ENCODE assay signal across 20 cellular contexts in the genomic region with DNA sequence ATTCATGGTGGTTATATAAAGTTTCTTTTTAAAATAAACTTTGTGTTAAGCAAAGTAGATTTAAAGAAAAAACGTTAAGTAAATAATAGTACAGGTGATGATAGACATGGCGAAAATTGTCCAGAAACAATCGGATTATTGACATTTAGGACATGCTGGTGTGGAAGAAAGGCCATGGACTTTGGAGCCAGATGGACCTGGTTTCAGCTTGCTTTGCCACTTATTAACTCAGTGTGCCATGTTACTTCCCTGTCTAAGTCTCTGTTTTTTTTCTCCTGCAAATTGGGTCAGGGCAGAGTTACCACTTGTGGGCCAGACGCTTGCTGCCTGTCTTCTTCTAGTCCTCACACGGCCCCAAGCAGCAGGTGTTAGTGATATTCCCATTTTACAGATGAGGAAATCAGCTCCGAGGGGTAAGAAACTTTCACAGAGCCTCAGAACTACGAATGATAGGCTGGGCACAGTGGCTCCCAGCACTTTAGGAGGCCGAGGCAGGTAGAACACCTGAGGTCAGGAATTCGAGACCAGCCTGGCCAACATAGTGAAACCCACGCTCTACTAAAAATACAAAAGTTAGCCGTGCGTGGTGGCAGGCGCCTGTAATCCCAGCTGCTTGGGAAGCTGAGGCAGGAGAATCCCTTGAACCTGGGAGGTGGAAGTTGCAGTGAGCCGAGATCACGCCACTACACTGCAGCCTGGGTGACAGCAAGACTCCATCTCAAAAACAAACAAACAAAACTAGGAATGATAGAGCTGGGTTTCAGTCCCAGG. TPM values are rescaled to one million over a fixed set of nuclear protein-coding genes. Genes with fewer than 3 reads are reported as not detected.
DNase-seq lines count a peak whose midpoint lies in the region; ATAC-seq, FAIRE-seq and TF ChIP-seq lines count a peak whose summit lies in the region.
"Had no signal": no experiment of that assay in that cellular context is flagged by ENCODE, and none has a peak within 500 bp of the region (broad histone marks: within the 10 kb centered on the region; RNA-seq: fewer than 3 reads in every experiment).

No MANE protein-coding gene starts in this region.

- TF ChIP-seq EP300 in HepG2 (IDR thresholded peaks at IDR 0.05; ENCODE audit: low read depth in 2 of 2, low read length in 2 of 2) (peak; percentile 94 to 97), HepG2 (CRISPR knock-in tag; IDR thresholded peaks at IDR 0.05; ENCODE audit: borderline replicate concordance) (peak; percentile 43; the same call in 1 of the 2 replicates)

- no peak for DNase-seq in activated T-cell treated with anti-CD3 and anti-CD28 coated beads, Interleukin-2, amount 50 U/mL, for 72 hours
- no peak for DNase-seq in activated T-cell treated with anti-CD3 and anti-CD28 coated beads, Interleukin-2, amount 50 U/mL, for 48 hours
- peak; percentile 100 for DNase-seq in HepG2 (ENCODE audit: low spot score)
- no peak for DNase-seq in stimulated activated naive CD8-positive, alpha-beta T cell treated with anti-CD3 and anti-CD28 coated beads, Interleukin-15, amount 100 ng/mL, for 72 hours
- DNase-seq in stimulated activated CD4-positive, alpha-beta T cell treated with anti-CD3 and anti-CD28 coated beads, Interleukin-4, amount 100 ng/mL, for 4 hours = no peak
- no peak for DNase-seq in natural killer cell treated with Interleukin-12 subunit alpha and Interleukin-12 subunit beta and Interleukin-15 and Interleukin-18, amount 100 ng/mL, for 72 hours (ENCODE audit: low spot score)
- DNase-seq: activated CD4-positive, alpha-beta T cell treated with anti-CD3 and anti-CD28 coated beads, Interleukin-2, amount 50 U/mL, for 48 hours; DND-41; erythroblast; H7; NCI-H1092; NCI-H526 treated with DMSO at 0.1 percent for 48 hours; psoas muscle; SK-N-SH had no signal

- peak overlapping the region; percentile 78 for H3K4me2 ChIP-seq in HepG2 (ENCODE audit: low read depth, low read length)
- H3K4me2 ChIP-seq: SK-N-SH had no signal

- in situ Hi-C loops in HepG2 (cut with HindIII; ENCODE audit: extremely low pct_ligation_motif_present, low pct_unique_long_range_greater_than_20kb) = no loop called here

- peak; percentile 97 for FAIRE-seq in HepG2 (lab: Jason Lieb, UNC)

- TF ChIP-seq RAD21 in HepG2 (CRISPR knock-in tag; IDR thresholded peaks at IDR 0.05) = peak; percentile 57; the same call in 1 of the 2 replicates

- TSS peak; percentile 81 for BruUV-seq in HepG2 (replicated peaks; lab: Mats Ljungman, UMichigan)

- peaks cover 79% of the 10 kb centered on the region for H3K4me1 Mint-ChIP-seq in activated T-cell treated with anti-CD3 and anti-CD28 coated beads, Interleukin-2, amount 50 U/mL, for 72 hours (ENCODE audit: low read depth)
- H3K4me1 Mint-ChIP-seq in activated naive CD8-positive, alpha-beta T cell (ENCODE audit: low read depth) = peaks cover 48% of the 10 kb centered on the region
- H3K4me1 Mint-ChIP-seq in stimulated activated naive CD8-positive, alpha-beta T cell treated with anti-CD3 and anti-CD28 coated beads, Interleukin-15, amount 100 ng/mL, for 72 hours = peaks cover 67% of the 10 kb centered on the region
- H3K4me1 Mint-ChIP-seq in natural killer cell treated with Interleukin-12 subunit alpha and Interleukin-12 subunit beta and Interleukin-15 and Interleukin-18, amount 100 ng/mL, for 72 hours (ENCODE audit: low read depth in 2 of 2) = peaks cover 42 to 44% of the 10 kb centered on the region in 2 donors

- peaks cover 0 to 3% of the 10 kb centered on the region in 2 experiments; a peak in 2 of 5 replicates for H3K36me3 ChIP-seq in HepG2 (replicated peaks in 1 of 2; ENCODE audit: control insufficient read depth in 1 of 2, insufficient read depth in 2 of 2, low read length in 2 of 2)
- H3K36me3 ChIP-seq: vagina had no signal

- H3K9me3 ChIP-seq in HepG2 (ENCODE audit: low read length) = no peaks in the 10 kb centered on the region
- H3K9me3 ChIP-seq: psoas muscle, SK-N-SH, vagina had no signal

- intact Hi-C loops in HepG2 (cut with micrococcal nuclease; ENCODE audit: unreplicated experiment) = loop anchor here (1.0 to 5.0 kb wide), 3 partner anchors 36 to 83 kb away; partner anchors contain the start of genes PLAGL2 and POFUT1

- H3K4me3 Mint-ChIP-seq in activated T-cell treated with anti-CD3 and anti-CD28 coated beads, Interleukin-2, amount 50 U/mL, for 72 hours = no peak overlapping the region
- no peak overlapping the region for H3K4me3 Mint-ChIP-seq in activated naive CD8-positive, alpha-beta T cell
- H3K4me3 Mint-ChIP-seq in stimulated activated naive CD8-positive, alpha-beta T cell treated with anti-CD3 and anti-CD28 coated beads, Interleukin-15, amount 100 ng/mL, for 72 hours = no peak overlapping the region
- H3K4me3 Mint-ChIP-seq in natural killer cell treated with Interleukin-12 subunit alpha and Interleukin-12 subunit beta and Interleukin-15 and Interleukin-18, amount 100 ng/mL, for 72 hours = no peak overlapping the region

- H3K4me3 ChIP-seq in HepG2 (replicated peaks in 1 of 3; ENCODE audit: insufficient read depth in 1 of 3, low read depth in 2 of 3, low read length in 3 of 3) = peak overlapping the region; percentile 17 to 65 (median 26); a peak in 5 of 6 replicates
- H3K4me3 ChIP-seq: coronary artery, lung, psoas muscle, vagina had no signal

- no peaks in the 10 kb centered on the region for H4K20me1 ChIP-seq in HepG2 (ENCODE audit: insufficient read depth, low read length)

- H3K36me3 Mint-ChIP-seq in activated T-cell treated with anti-CD3 and anti-CD28 coated beads, Interleukin-2, amount 50 U/mL, for 72 hours (ENCODE audit: insufficient read depth in 2 of 2) = peaks cover 4 to 7% of the 10 kb centered on the region in 2 donors
- peaks cover 9% of the 10 kb centered on the region for H3K36me3 Mint-ChIP-seq in activated naive CD8-positive, alpha-beta T cell
- no peaks in the 10 kb centered on the region for H3K36me3 Mint-ChIP-seq in natural killer cell treated with Interleukin-12 subunit alpha and Interleukin-12 subunit beta and Interleukin-15 and Interleukin-18, amount 100 ng/mL, for 72 hours

- no peak overlapping the region for H2AFZ ChIP-seq in HepG2 (ENCODE audit: low read length)

- no peak for ATAC-seq in activated T-cell treated with anti-CD3 and anti-CD28 coated beads, Interleukin-2, amount 50 U/mL, for 72 hours (replicated peaks in 1 of 2)
- ATAC-seq in HepG2 (peak; percentile 96), HG03565 (IDR thresholded peaks at IDR 0.05; ENCODE audit: unreplicated experiment) (no peak)
- no peak for ATAC-seq in stimulated activated naive CD8-positive, alpha-beta T cell treated with anti-CD3 and anti-CD28 coated beads, Interleukin-15, amount 100 ng/mL, for 72 hours
- no peak for ATAC-seq in natural killer cell treated with Interleukin-12 subunit alpha and Interleukin-12 subunit beta and Interleukin-15 and Interleukin-18, amount 100 ng/mL, for 72 hours
- ATAC-seq: Panc1, psoas muscle had no signal

- H3K4me1 ChIP-seq in HepG2 (ENCODE audit: insufficient read depth, low read length) = peaks cover 97% of the 10 kb centered on the region

- WGBS in HepG2 (ENCODE audit: low lambda C conversion rate) = 4% methylated on average over 15 of the region's 15 CpGs

- H3K9ac ChIP-seq in HepG2 (ENCODE audit: insufficient read depth, low read depth, low read length) = peak overlapping the region; percentile 73
- H3K9ac ChIP-seq: SK-N-SH had no signal

- POLR2A ChIA-PET in HepG2 (lab: Yijun Ruan, JAX) = interaction anchor here (0.5 to 4.0 kb wide), 37 partner anchors 9 to 252 kb away, joined by 3 to 52 read pairs (median 6); partner anchors contain the start of genes ASXL1, KIF3B and TM9SF4

- no peaks in the 10 kb centered on the region for H3K27me3 Mint-ChIP-seq in activated T-cell treated with anti-CD3 and anti-CD28 coated beads, Interleukin-2, amount 50 U/mL, for 72 hours (ENCODE audit: low read depth)
- H3K27me3 Mint-ChIP-seq in activated naive CD8-positive, alpha-beta T cell = no peaks in the 10 kb centered on the region
- no peaks in the 10 kb centered on the region for H3K27me3 Mint-ChIP-seq in stimulated activated naive CD8-positive, alpha-beta T cell treated with anti-CD3 and anti-CD28 coated beads, Interleukin-15, amount 100 ng/mL, for 72 hours
- no peaks in the 10 kb centered on the region for H3K27me3 Mint-ChIP-seq in natural killer cell treated with Interleukin-12 subunit alpha and Interleukin-12 subunit beta and Interleukin-15 and Interleukin-18, amount 100 ng/mL, for 72 hours

- no peaks in the 10 kb centered on the region for H3K27me3 ChIP-seq in HepG2 (ENCODE audit: control insufficient read depth in 1 of 2, insufficient read depth in 2 of 2, low read length in 2 of 2)
- H3K27me3 ChIP-seq: vagina had no signal

- no peaks in the 10 kb centered on the region for H3K9me3 Mint-ChIP-seq in activated T-cell treated with anti-CD3 and anti-CD28 coated beads, Interleukin-2, amount 50 U/mL, for 72 hours
- no peaks in the 10 kb centered on the region for H3K9me3 Mint-ChIP-seq in activated naive CD8-positive, alpha-beta T cell (ENCODE audit: low read depth)
- H3K9me3 Mint-ChIP-seq in stimulated activated naive CD8-positive, alpha-beta T cell treated with anti-CD3 and anti-CD28 coated beads, Interleukin-15, amount 100 ng/mL, for 72 hours = no peaks in the 10 kb centered on the region
- no peaks in the 10 kb centered on the region for H3K9me3 Mint-ChIP-seq in natural killer cell treated with Interleukin-12 subunit alpha and Interleukin-12 subunit beta and Interleukin-15 and Interleukin-18, amount 100 ng/mL, for 72 hours

- TF ChIP-seq CTCF in HepG2 (CRISPR knock-in tag; IDR thresholded peaks at IDR 0.05) = no peak

- peak overlapping the region; percentile 87 for H3K27ac Mint-ChIP-seq in activated T-cell treated with anti-CD3 and anti-CD28 coated beads, Interleukin-2, amount 50 U/mL, for 72 hours
- H3K27ac Mint-ChIP-seq in activated naive CD8-positive, alpha-beta T cell = peak overlapping the region; percentile 58
- peak overlapping the region; percentile 54 to 76 for H3K27ac Mint-ChIP-seq in stimulated activated naive CD8-positive, alpha-beta T cell treated with anti-CD3 and anti-CD28 coated beads, Interleukin-15, amount 100 ng/mL, for 72 hours
- H3K27ac Mint-ChIP-seq in natural killer cell treated with Interleukin-12 subunit alpha and Interleukin-12 subunit beta and Interleukin-15 and Interleukin-18, amount 100 ng/mL, for 72 hours = peak overlapping the region in 1 of 2 donors; percentile 74

- peak; percentile 79 for TF ChIP-seq POLR2A in HepG2 (IDR thresholded peaks at IDR 0.05; ENCODE audit: insufficient read depth in 1 of 2, low read depth in 2 of 2, low read length in 2 of 2)

- CTCF ChIA-PET in HepG2 (lab: Yijun Ruan, JAX; ENCODE audit: low intra/inter-chr PET ratio, low total read pairs) = no interaction called here

- H3K79me2 ChIP-seq in HepG2 (ENCODE audit: insufficient read depth, low read length) = peaks cover 39% of the 10 kb centered on the region

- peak overlapping the region; percentile 92 for H3K27ac ChIP-seq in HepG2 (ENCODE audit: extremely low read length, insufficient read depth, low read length)
- H3K27ac ChIP-seq: coronary artery, psoas muscle, vagina had no signal

RNA-seq across cellular contexts. Expression of gene KIF3B, which starts 12.4 kb away (rescaled TPM):
- total RNA-seq in activated T-cell treated with anti-CD3 and anti-CD28 coated beads, Interleukin-2, amount 50 U/mL, for 72 hours = 10 to 100 TPM; 30.3 to 37.9 TPM
- 28.8 and 36.4 TPM in 2 replicates for total RNA-seq in HepG2 (2016; rRNA removed; fragmentation: Illumina TruSeq; extraction: Trizol)
- total RNA-seq in HepG2 (2016; cell fraction: cytosol; rRNA removed; fragmentation: Illumina TruSeq; extraction: Trizol; ENCODE audit: low read depth) = 3.9 and 4.3 TPM in 2 replicates
- total RNA-seq in HepG2 (2016; cell fraction: insoluble cytoplasmic fraction; rRNA removed; fragmentation: Illumina TruSeq; extraction: Trizol) = 28.4 and 33.3 TPM in 2 replicates
- total RNA-seq in HepG2 (2016; cell fraction: membrane; rRNA removed; fragmentation: Illumina TruSeq; extraction: Trizol) = 16.8 and 18.5 TPM in 2 replicates
- total RNA-seq in HepG2 (2016; cell fraction: nucleus; rRNA removed; fragmentation: Illumina TruSeq; extraction: Trizol) = 18.0 and 21.3 TPM in 2 replicates
- polyA plus RNA-seq in HepG2 (2011; rRNA removed) = 20.2 and 23.6 TPM in 2 replicates
- polyA plus RNA-seq in HepG2 (2011; cell fraction: cytosol; rRNA removed) = 18.0 and 24.2 TPM in 2 replicates
- 7.7 and 10.1 TPM in 2 replicates for polyA plus RNA-seq in HepG2 (2011; cell fraction: nucleus; rRNA removed)
- polyA plus RNA-seq in HepG2 (2012) = 17.4 and 18.3 TPM in 2 replicates
- polyA plus RNA-seq in HepG2 (2016; cell fraction: cytosol; fragmentation: Illumina TruSeq; extraction: Trizol; ENCODE audit: low read depth) = 1.1 and 1.5 TPM in 2 replicates
- polyA plus RNA-seq in HepG2 (2016; cell fraction: insoluble cytoplasmic fraction; fragmentation: Illumina TruSeq; extraction: Trizol; ENCODE audit: low read depth) = 28.7 and 29.5 TPM in 2 replicates
- polyA plus RNA-seq in HepG2 (2016; cell fraction: membrane; fragmentation: Illumina TruSeq; extraction: Trizol; ENCODE audit: low read depth) = 7.8 and 8.4 TPM in 2 replicates
- polyA plus RNA-seq in HepG2 (2016; cell fraction: nucleus; fragmentation: Illumina TruSeq; extraction: Trizol; ENCODE audit: insufficient read depth, low read depth) = 21.9 and 25.1 TPM in 2 replicates
- polyA minus RNA-seq in HepG2 (2011; rRNA and poly(A)+ RNA removed; ENCODE audit: low replicate concordance) = 27.4 and 31.9 TPM in 2 replicates
- 17.6 and 21.7 TPM in 2 replicates for polyA minus RNA-seq in HepG2 (2011; cell fraction: cytosol; rRNA and poly(A)+ RNA removed)
- polyA minus RNA-seq in HepG2 (2011; cell fraction: nucleus; rRNA and poly(A)+ RNA removed) = 11.7 and 17.7 TPM in 2 replicates
- total RNA-seq in natural killer cell treated with Interleukin-12 subunit alpha and Interleukin-12 subunit beta and Interleukin-15 and Interleukin-18, amount 100 ng/mL, for 72 hours = 10 to 100 TPM; 51.3 to 61.2 TPM
